In genomic region chr1:84753516-84754375, GRCh38 we compare ENCODE assay signal across 8 cellular contexts.
DNase-seq lines count a peak whose midpoint lies in the region; ATAC-seq and TF ChIP-seq lines count a peak whose summit lies in the region.

No MANE protein-coding gene starts in this region.

- no peak overlapping the region for H3K9ac ChIP-seq in HCT116 (ENCODE audit: low read length)

- TF ChIP-seq RAD21 in HCT116 (IDR thresholded peaks at IDR 0.05; ENCODE audit: low read depth), result peak; percentile 98

- CTCF ChIA-PET in HCT116 (lab: Charles Lee), result interaction anchor here (0.5 to 1.4 kb wide), 14 partner anchors 13 to 875 kb away, joined by 3 to 8 read pairs (median 3); partner anchors contain the start of gene PRKACB

- H3K36me3 ChIP-seq in HCT116 (ENCODE audit: control insufficient read depth in 1 of 2, insufficient read depth in 2 of 2, low read length in 2 of 2) (no peaks in the 10 kb centered on the region), right atrium auricular region (no peaks in the 10 kb centered on the region), sigmoid colon (no peaks in the 10 kb centered on the region)

- no peak overlapping the region for H3K27ac Mint-ChIP-seq in T-helper 17 cell

- peak; percentile 96 for ATAC-seq in HCT116
- ATAC-seq in T-helper 17 cell, result peak; percentile 93
- no peak for ATAC-seq in GM21825 (IDR thresholded peaks at IDR 0.05; ENCODE audit: unreplicated experiment)

- TF ChIP-seq POLR2A in HCT116 (IDR thresholded peaks at IDR 0.05; ENCODE audit: borderline replicate concordance, extremely low read depth, insufficient read depth, insufficient read length) (no peak), sigmoid colon (IDR thresholded peaks at IDR 0.05) (no peak)

- H3K4me2 ChIP-seq in HCT116 (ENCODE audit: low read length), result peak overlapping the region; percentile 18

- no peaks in the 10 kb centered on the region for H3K79me2 ChIP-seq in HCT116 (ENCODE audit: insufficient read depth, low read length)

- TF ChIP-seq CTCF in HCT116 (IDR thresholded peaks at IDR 0.05 in 2 of 3, conservative IDR thresholded peaks at IDR 0.05 in 1 of 3; ENCODE audit: borderline replicate concordance in 1 of 3, insufficient read depth in 1 of 3, low read depth in 2 of 3, low read length in 2 of 3) (peak; percentile 89 to 99 (median 96)), right atrium auricular region (IDR thresholded peaks at IDR 0.05) (peak; percentile 79 to 94), sigmoid colon (IDR thresholded peaks at IDR 0.05) (peak; percentile 85 to 92 (median 91))

- H3K36me3 Mint-ChIP-seq in T-helper 17 cell (ENCODE audit: low read depth), result no peaks in the 10 kb centered on the region

- WGBS in sigmoid colon, 2 donors, result 44 to 47% methylated on average over 16 of the region's 16 CpGs

- intact Hi-C loops in HCT116 (cut with micrococcal nuclease), result loop anchor here (1.0 to 10.0 kb wide), 7 partner anchors 86 to 846 kb away; no protein-coding TSS in a partner anchor
- intact Hi-C loops in sigmoid colon (cut with DNase I), result loop anchor here (5.0 to 10.0 kb wide), 4 partner anchors 86 to 311 kb away; partner anchors contain the start of gene RPF1

- H3K27ac ChIP-seq in HCT116 (ENCODE audit: low read depth, low read length), result no peak overlapping the region
- no peak overlapping the region for H3K27ac ChIP-seq in right atrium auricular region
- no peak overlapping the region for H3K27ac ChIP-seq in sigmoid colon

- H3K4me3 ChIP-seq in HCT116 (replicated peaks in 1 of 2; ENCODE audit: low read depth in 1 of 2, low read length in 2 of 2) (no peak overlapping the region), right atrium auricular region (no peak overlapping the region), sigmoid colon (no peak overlapping the region)

- H3K9me3 ChIP-seq in HCT116 (ENCODE audit: control insufficient read depth in 1 of 2, insufficient read depth in 1 of 2, low read depth in 1 of 2, low read length in 2 of 2) (no peaks in the 10 kb centered on the region), T-helper 17 cell (ENCODE audit: control insufficient read depth, low read length, poor library complexity, severe bottlenecking) (peaks cover 3% of the 10 kb centered on the region), right atrium auricular region (no peaks in the 10 kb centered on the region), sigmoid colon (no peaks in the 10 kb centered on the region)

- H3K4me1 ChIP-seq in HCT116 (ENCODE audit: control insufficient read depth in 1 of 2, insufficient read depth in 2 of 2, low read length in 2 of 2) (0 out of 4 replicates have a peak, but pooled peaks cover 0 to 4% of the 10 kb centered on the region in 2 experiments), right atrium auricular region (peaks cover 0 to 6% of the 10 kb centered on the region in 2 donors), sigmoid colon (peaks cover 0 to 12% (median 1%) of the 10 kb centered on the region in 4 donors)

- H3K27me3 ChIP-seq in HCT116 (ENCODE audit: insufficient read depth, low read length) (no peaks in the 10 kb centered on the region), right atrium auricular region (no peaks in the 10 kb centered on the region), sigmoid colon (no peaks in the 10 kb centered on the region)

- H3K4me1 Mint-ChIP-seq in T-helper 17 cell, result peaks cover 4% of the 10 kb centered on the region

- no peaks in the 10 kb centered on the region for H3K9me2 ChIP-seq in HCT116 (ENCODE audit: insufficient read depth)

- H3K27me3 Mint-ChIP-seq in T-helper 17 cell, result peaks cover 47% of the 10 kb centered on the region

- BruUV-seq in HCT116 (replicated peaks; lab: Mats Ljungman, UMichigan), result no TSS peak

- no peak for TF ChIP-seq EP300 in sigmoid colon (IDR thresholded peaks at IDR 0.05)

- peak; percentile 37 for DNase-seq in GDM1 (lab: John Stamatoyannopoulos, UW)
- peak; percentile 43 for DNase-seq in HCT116 (ENCODE audit: low read depth, low spot score)
- peak; percentile 77 for DNase-seq in NCI-H1105 (lab: John Stamatoyannopoulos, UW)
- peak; percentile 39 to 69 (median 44) for DNase-seq in T-helper 17 cell
- DNase-seq in amniotic epithelial cell (ENCODE audit: low read depth), result peak; percentile 63
- peak; percentile 64 for DNase-seq in right atrium auricular region (ENCODE audit: low spot score)
- DNase-seq in sigmoid colon, result peak; percentile 85

- POLR2A ChIA-PET in HCT116 (lab: Charles Lee), result no interaction called here

- RAD21 ChIA-PET in HCT116 (lab: Charles Lee; ENCODE audit: low non-redundant PET in 1 of 2, low total read pairs in 2 of 2, uncharacterized antibody in 2 of 2, unreplicated experiment in 2 of 2), result interaction anchor here in 1 of 2 experiments (0.6 kb wide), 1 partner anchor 609 kb away, joined by 3 read pairs; no protein-coding TSS in a partner anchor

- no peaks in the 10 kb centered on the region for H4K20me1 ChIP-seq in HCT116 (ENCODE audit: insufficient read depth)

- peak overlapping the region; percentile 76 for H2AFZ ChIP-seq in HCT116 (ENCODE audit: low read depth, low read length, poor library complexity, severe bottlenecking)

- peak overlapping the region; percentile 46 for H3K4me3 Mint-ChIP-seq in T-helper 17 cell

TF ChIP-seq in HCT116, 20 proteins besides CTCF, POLR2A, EP300 and RAD21:
- peak; percentile 17 for TF ChIP-seq TCF7L2 (IDR thresholded peaks at IDR 0.05; ENCODE audit: borderline replicate concordance, extremely low read depth, insufficient read depth, insufficient read length)
- TF ChIP-seq EZH2 (IDR thresholded peaks at IDR 0.05), result no peak
- no peak for TF ChIP-seq ZBTB33 (IDR thresholded peaks at IDR 0.05; ENCODE audit: extremely low read depth, insufficient replicate concordance, low read length)
- peak; percentile 63; the same call in 1 of the 2 replicates for TF ChIP-seq CBX3 (IDR thresholded peaks at IDR 0.05; ENCODE audit: low read depth)
- no peak for TF ChIP-seq ATF3 (IDR thresholded peaks at IDR 0.05)
